In genomic region chr1:101357444-101357986, GRCh38 we compare ENCODE assay signal across 8 cellular contexts.
DNase-seq lines count a peak whose midpoint lies in the region; TF ChIP-seq lines count a peak whose summit lies in the region.

No MANE protein-coding gene starts in this region.

- H3K27me3 Mint-ChIP-seq in activated naive CD4-positive, alpha-beta T cell treated with anti-CD3 and anti-CD28 coated beads for 36 hours (ENCODE audit: low read depth): no peaks in the 10 kb centered on the region

- POLR2A ChIA-PET in HEK293 (lab: Yijun Ruan, JAX): interaction anchor here (0.6 to 0.9 kb wide), 3 partner anchors 17 to 1027 kb away, joined by 3 to 4 read pairs (median 3); no protein-coding TSS in a partner anchor

- intact Hi-C loops in activated naive CD4-positive, alpha-beta T cell treated with anti-CD3 and anti-CD28 coated beads for 36 hours (cut with micrococcal nuclease): loop anchor here (1.0 to 2.0 kb wide), 8 partner anchors 48 to 895 kb away; no protein-coding TSS in a partner anchor
- intact Hi-C loops in prostate gland (cut with DNase I): loop anchor here (5.0 kb wide), 1 partner anchor 50 kb away; no protein-coding TSS in a partner anchor
- intact Hi-C loops in posterior vena cava (cut with DNase I): no loop called here

- no peak for TF ChIP-seq POLR2A in prostate gland (IDR thresholded peaks at IDR 0.05)

- H3K4me1 Mint-ChIP-seq in activated naive CD4-positive, alpha-beta T cell treated with anti-CD3 and anti-CD28 coated beads for 36 hours (ENCODE audit: low read depth): peaks cover 7% of the 10 kb centered on the region

- H3K4me3 Mint-ChIP-seq in activated naive CD4-positive, alpha-beta T cell treated with anti-CD3 and anti-CD28 coated beads for 36 hours: no peak overlapping the region

- H3K4me3 ChIP-seq in GM12864 (ENCODE audit: low read depth, low read length) (no peak overlapping the region), HEK293 (ENCODE audit: low read depth, low read length) (no peak overlapping the region), SJSA1 (no peak overlapping the region), prostate gland (no peak overlapping the region)

- H3K4me1 ChIP-seq in HEK293 (ENCODE audit: control insufficient read depth, insufficient read depth, low read length) (no peaks in the 10 kb centered on the region), SJSA1 (replicated peaks) (no peaks in the 10 kb centered on the region), prostate gland (replicated peaks) (no peaks in the 10 kb centered on the region)

- CTCF ChIA-PET in HEK293 (lab: Yijun Ruan, JAX): interaction anchor here (0.6 to 3.2 kb wide), 28 partner anchors 9 to 870 kb away, joined by 3 to 41 read pairs (median 4); no protein-coding TSS in a partner anchor
- CTCF ChIA-PET in activated naive CD4-positive, alpha-beta T cell treated with anti-CD3 and anti-CD28 coated beads for 36 hours (lab: Charles Lee): interaction anchor here (0.6 to 4.9 kb wide), 43 partner anchors 8 to 816 kb away, joined by 3 to 100 read pairs (median 4); no protein-coding TSS in a partner anchor

- no peak overlapping the region for H3K27ac ChIP-seq in HEK293 (ENCODE audit: extremely low read depth, low read depth, low read length)
- H3K27ac ChIP-seq in SJSA1: no peak overlapping the region
- no peak overlapping the region for H3K27ac ChIP-seq in prostate gland

- WGBS in prostate gland: 24% methylated on average over 3 of the region's 4 CpGs

- TF ChIP-seq CTCF in GM12864 (IDR thresholded peaks at IDR 0.05; ENCODE audit: low read depth, low read length, missing control alignments): peak; percentile 76
- TF ChIP-seq CTCF in HEK293 (tag by site-specific recombination; IDR thresholded peaks at IDR 0.05): peak; percentile 69
- TF ChIP-seq CTCF in prostate gland (IDR thresholded peaks at IDR 0.05): peak; percentile 15 to 77 (median 61)

- H3K9me3 ChIP-seq in HEK293 (ENCODE audit: control insufficient read depth, insufficient read depth, low read depth, low read length): no peaks in the 10 kb centered on the region
- no peaks in the 10 kb centered on the region for H3K9me3 ChIP-seq in SJSA1 (replicated peaks)
- H3K9me3 ChIP-seq in prostate gland: no peaks in the 10 kb centered on the region

- H3K36me3 ChIP-seq in HEK293 (ENCODE audit: control insufficient read depth in 2 of 2, insufficient read depth in 1 of 2, low read length in 2 of 2) (no peaks in the 10 kb centered on the region), SJSA1 (no peaks in the 10 kb centered on the region), prostate gland (no peaks in the 10 kb centered on the region)

- H3K27me3 ChIP-seq in SJSA1 (replicated peaks) (peaks cover 4% of the 10 kb centered on the region; the same call in 1 of the 2 replicates), prostate gland (replicated peaks; ENCODE audit: insufficient read depth) (no peaks in the 10 kb centered on the region)

- no peaks in the 10 kb centered on the region for H3K9me3 Mint-ChIP-seq in activated naive CD4-positive, alpha-beta T cell treated with anti-CD3 and anti-CD28 coated beads for 36 hours

- DNase-seq in GM12864 (ENCODE audit: low read depth) (peak; percentile 79), M059J (ENCODE audit: low read depth) (peak; percentile 80), SJSA1 (ENCODE audit: low read depth in 1 of 2, low spot score in 2 of 2) (peak; percentile 68), glomerular endothelial cell (ENCODE audit: extremely low read depth, low read depth, low spot score) (peak; percentile 89), prostate gland (ENCODE audit: low spot score) (peak; percentile 55), posterior vena cava (ENCODE audit: low spot score) (no peak)
- DNase-seq in activated naive CD4-positive, alpha-beta T cell treated with anti-CD3 and anti-CD28 coated beads for 36 hours: peak; percentile 85

- H3K36me3 Mint-ChIP-seq in activated naive CD4-positive, alpha-beta T cell treated with anti-CD3 and anti-CD28 coated beads for 36 hours (ENCODE audit: low read depth): no peaks in the 10 kb centered on the region

- H3K27ac Mint-ChIP-seq in activated naive CD4-positive, alpha-beta T cell treated with anti-CD3 and anti-CD28 coated beads for 36 hours: no peak overlapping the region

TF ChIP-seq in HEK293, 187 proteins besides CTCF, POLR2A, EP300 and RAD21 (continues in another document):
- TF ChIP-seq GFI1B (tag by site-specific recombination; IDR thresholded peaks at IDR 0.05): no peak
- TF ChIP-seq ZBTB49 (tag by site-specific recombination; IDR thresholded peaks at IDR 0.05; ENCODE audit: low read depth): no peak
- no peak for TF ChIP-seq ZNF664 (tag by site-specific recombination; IDR thresholded peaks at IDR 0.05)
- TF ChIP-seq ZBTB21 (tag by site-specific recombination; IDR thresholded peaks at IDR 0.05): no peak
- no peak for TF ChIP-seq ZNF692 (tag by site-specific recombination; IDR thresholded peaks at IDR 0.05)
- TF ChIP-seq ZNF600 (tag by site-specific recombination; IDR thresholded peaks at IDR 0.05): no peak
- TF ChIP-seq YY2 (tag by site-specific recombination; IDR thresholded peaks at IDR 0.05): no peak
- TF ChIP-seq ZNF660 (tag by site-specific recombination; IDR thresholded peaks at IDR 0.05): 0 out of 2 replicates have a peak, but pooled peaks have one; percentile 22
- TF ChIP-seq ZNF18 (tag by site-specific recombination; IDR thresholded peaks at IDR 0.05): no peak
- TF ChIP-seq ZNF624 (tag by site-specific recombination; IDR thresholded peaks at IDR 0.05): no peak
- TF ChIP-seq ZEB2 (tag by site-specific recombination; IDR thresholded peaks at IDR 0.05): no peak
- TF ChIP-seq ZNF394 (tag by site-specific recombination; IDR thresholded peaks at IDR 0.05; ENCODE audit: borderline replicate concordance): peak; percentile 70; the same call in 1 of the 2 replicates
- no peak for TF ChIP-seq ZNF580 (tag by site-specific recombination; IDR thresholded peaks at IDR 0.05)
- no peak for TF ChIP-seq ZSCAN18 (tag by site-specific recombination; IDR thresholded peaks at IDR 0.05)
- TF ChIP-seq ZNF10 (tag by site-specific recombination; IDR thresholded peaks at IDR 0.05): no peak
- no peak for TF ChIP-seq SP2 (tag by site-specific recombination; IDR thresholded peaks at IDR 0.05)
- peak; percentile 94 for TF ChIP-seq ZNF707 (tag by site-specific recombination; IDR thresholded peaks at IDR 0.05)
- TF ChIP-seq ZBTB17 (tag by site-specific recombination; IDR thresholded peaks at IDR 0.05): no peak

Comparison
In these comparisons a context has a peak if more than half of its experiments do, and no peak if none do; other contexts are left out.
1. intact Hi-C loops: an anchor here in activated naive CD4-positive, alpha-beta T cell treated with anti-CD3 and anti-CD28 coated beads for 36 hours (1.0 to 2.0 kb wide) and prostate gland (5.0 kb wide); none called in posterior vena cava.